In the genomic region with DNA sequence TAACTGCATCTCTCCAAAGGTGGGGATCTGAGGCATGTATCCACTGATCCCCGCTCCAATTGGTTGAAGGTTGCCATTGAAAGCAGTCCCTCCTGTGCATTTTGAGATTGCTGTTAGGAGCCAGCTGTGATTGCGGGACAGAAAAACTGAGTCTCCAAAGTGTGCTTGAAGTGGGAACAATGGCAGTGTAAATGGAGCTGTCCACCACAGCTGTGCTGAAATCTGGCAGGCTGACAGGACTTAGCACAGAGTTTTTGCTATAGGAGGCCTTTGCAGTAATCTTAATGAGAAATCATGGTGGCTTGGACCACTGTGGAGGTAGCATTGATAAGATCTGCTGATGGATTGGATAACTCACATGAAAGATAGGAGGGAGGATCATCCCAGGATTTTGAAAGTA, we compare ENCODE assay signal across 1 cellular context.
TF ChIP-seq lines count a peak whose summit lies in the region.

No MANE protein-coding gene starts in this region.

TF ChIP-seq in HepG2, 621 proteins besides CTCF, POLR2A, EP300 and RAD21 (continued from another document):
- TF ChIP-seq, protein P1, sequence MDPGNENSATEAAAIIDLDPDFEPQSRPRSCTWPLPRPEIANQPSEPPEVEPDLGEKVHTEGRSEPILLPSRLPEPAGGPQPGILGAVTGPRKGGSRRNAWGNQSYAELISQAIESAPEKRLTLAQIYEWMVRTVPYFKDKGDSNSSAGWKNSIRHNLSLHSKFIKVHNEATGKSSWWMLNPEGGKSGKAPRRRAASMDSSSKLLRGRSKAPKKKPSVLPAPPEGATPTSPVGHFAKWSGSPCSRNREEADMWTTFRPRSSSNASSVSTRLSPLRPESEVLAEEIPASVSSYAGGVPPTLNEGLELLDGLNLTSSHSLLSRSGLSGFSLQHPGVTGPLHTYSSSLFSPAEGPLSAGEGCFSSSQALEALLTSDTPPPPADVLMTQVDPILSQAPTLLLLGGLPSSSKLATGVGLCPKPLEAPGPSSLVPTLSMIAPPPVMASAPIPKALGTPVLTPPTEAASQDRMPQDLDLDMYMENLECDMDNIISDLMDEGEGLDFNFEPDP (CRISPR knock-in tag; conservative IDR thresholded peaks at IDR 0.05): 0 out of 2 replicates have a peak, but pooled peaks have one; percentile 20
- TF ChIP-seq GTF3A (CRISPR knock-in tag; conservative IDR thresholded peaks at IDR 0.05) (no peak), MYNN (CRISPR knock-in tag; IDR thresholded peaks at IDR 0.05; ENCODE audit: low read depth) (no peak), ZNF232 (CRISPR knock-in tag; IDR thresholded peaks at IDR 0.05; ENCODE audit: borderline replicate concordance) (no peak)
- TF ChIP-seq, protein P2, sequence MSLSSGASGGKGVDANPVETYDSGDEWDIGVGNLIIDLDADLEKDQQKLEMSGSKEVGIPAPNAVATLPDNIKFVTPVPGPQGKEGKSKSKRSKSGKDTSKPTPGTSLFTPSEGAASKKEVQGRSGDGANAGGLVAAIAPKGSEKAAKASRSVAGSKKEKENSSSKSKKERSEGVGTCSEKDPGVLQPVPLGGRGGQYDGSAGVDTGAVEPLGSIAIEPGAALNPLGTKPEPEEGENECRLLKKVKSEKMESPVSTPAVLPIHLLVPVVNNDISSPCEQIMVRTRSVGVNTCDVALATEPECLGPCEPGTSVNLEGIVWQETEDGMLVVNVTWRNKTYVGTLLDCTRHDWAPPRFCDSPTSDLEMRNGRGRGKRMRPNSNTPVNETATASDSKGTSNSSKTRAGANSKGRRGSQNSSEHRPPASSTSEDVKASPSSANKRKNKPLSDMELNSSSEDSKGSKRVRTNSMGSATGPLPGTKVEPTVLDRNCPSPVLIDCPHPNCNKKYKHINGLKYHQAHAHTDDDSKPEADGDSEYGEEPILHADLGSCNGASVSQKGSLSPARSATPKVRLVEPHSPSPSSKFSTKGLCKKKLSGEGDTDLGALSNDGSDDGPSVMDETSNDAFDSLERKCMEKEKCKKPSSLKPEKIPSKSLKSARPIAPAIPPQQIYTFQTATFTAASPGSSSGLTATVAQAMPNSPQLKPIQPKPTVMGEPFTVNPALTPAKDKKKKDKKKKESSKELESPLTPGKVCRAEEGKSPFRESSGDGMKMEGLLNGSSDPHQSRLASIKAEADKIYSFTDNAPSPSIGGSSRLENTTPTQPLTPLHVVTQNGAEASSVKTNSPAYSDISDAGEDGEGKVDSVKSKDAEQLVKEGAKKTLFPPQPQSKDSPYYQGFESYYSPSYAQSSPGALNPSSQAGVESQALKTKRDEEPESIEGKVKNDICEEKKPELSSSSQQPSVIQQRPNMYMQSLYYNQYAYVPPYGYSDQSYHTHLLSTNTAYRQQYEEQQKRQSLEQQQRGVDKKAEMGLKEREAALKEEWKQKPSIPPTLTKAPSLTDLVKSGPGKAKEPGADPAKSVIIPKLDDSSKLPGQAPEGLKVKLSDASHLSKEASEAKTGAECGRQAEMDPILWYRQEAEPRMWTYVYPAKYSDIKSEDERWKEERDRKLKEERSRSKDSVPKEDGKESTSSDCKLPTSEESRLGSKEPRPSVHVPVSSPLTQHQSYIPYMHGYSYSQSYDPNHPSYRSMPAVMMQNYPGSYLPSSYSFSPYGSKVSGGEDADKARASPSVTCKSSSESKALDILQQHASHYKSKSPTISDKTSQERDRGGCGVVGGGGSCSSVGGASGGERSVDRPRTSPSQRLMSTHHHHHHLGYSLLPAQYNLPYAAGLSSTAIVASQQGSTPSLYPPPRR (CRISPR knock-in tag; IDR thresholded peaks at IDR 0.05; ENCODE audit: borderline replicate concordance): no peak
TF ChIP-seq in HepG2: peak in this region for 6.
